Comparison of ENCODE assay signal across 8 cellular contexts in genomic region chr17:7916383-7916677, GRCh38. TPM values are rescaled to one million over a fixed set of nuclear protein-coding genes. Genes with fewer than 3 reads are reported as not detected.
DNase-seq lines count a peak whose midpoint lies in the region; ATAC-seq and TF ChIP-seq lines count a peak whose summit lies in the region.

No MANE protein-coding gene starts in this region.

- peaks cover 18 to 20% of the 10 kb centered on the region in 2 donors for H3K4me1 Mint-ChIP-seq in effector memory CD8-positive, alpha-beta T cell (ENCODE audit: low read depth in 2 of 2)

- peak overlapping the region; percentile 45; the same call in 1 of the 2 replicates for H3K9ac ChIP-seq in ES-I3 (ENCODE audit: low read depth, low read length)

- H3K9me3 ChIP-seq in ES-I3 (ENCODE audit: control insufficient read depth, insufficient read depth, low read length) (no peaks in the 10 kb centered on the region), MG63 (no peaks in the 10 kb centered on the region), osteoblast (ENCODE audit: low read depth, low read length) (no peaks in the 10 kb centered on the region)

- H3K36me3 ChIP-seq in ES-I3 (ENCODE audit: insufficient read depth, low read length) (no peaks in the 10 kb centered on the region), MG63 (peaks cover 7% of the 10 kb centered on the region), osteoblast (ENCODE audit: insufficient read depth, low read length) (peaks cover 23% of the 10 kb centered on the region)

- H3K4me1 ChIP-seq in ES-I3 (ENCODE audit: insufficient read depth, low read length) (0 out of 2 replicates have a peak, but pooled peaks cover 3% of the 10 kb centered on the region), osteoblast (ENCODE audit: insufficient read depth, low read length) (peaks cover 24% of the 10 kb centered on the region)

- peak overlapping the region; percentile 80 to 89 for H3K27ac Mint-ChIP-seq in effector memory CD8-positive, alpha-beta T cell

- H3K4me3 ChIP-seq in MG63: peak overlapping the region; percentile 54
- peak overlapping the region; percentile 79 for H3K4me3 ChIP-seq in osteoblast (ENCODE audit: insufficient read depth, low read length)

- H3K4me3 Mint-ChIP-seq in effector memory CD8-positive, alpha-beta T cell: peak overlapping the region; percentile 86 to 88

- H3K36me3 Mint-ChIP-seq in effector memory CD8-positive, alpha-beta T cell (ENCODE audit: insufficient read depth): peaks cover 4% of the 10 kb centered on the region

- no peaks in the 10 kb centered on the region for H3K27me3 Mint-ChIP-seq in effector memory CD8-positive, alpha-beta T cell

- no peaks in the 10 kb centered on the region for H3K27me3 ChIP-seq in MG63
- no peaks in the 10 kb centered on the region for H3K27me3 ChIP-seq in osteoblast (ENCODE audit: insufficient read depth, low read length)

- no peak for ATAC-seq in effector memory CD8-positive, alpha-beta T cell (replicated peaks)
- no peak for ATAC-seq in GM18519 (IDR thresholded peaks at IDR 0.05; ENCODE audit: low FRiP score, unreplicated experiment)

- TF ChIP-seq CTCF in osteoblast (IDR thresholded peaks at IDR 0.05; ENCODE audit: extremely low read depth, low read depth, low read length): no peak

- no peaks in the 10 kb centered on the region for H3K9me3 Mint-ChIP-seq in effector memory CD8-positive, alpha-beta T cell

- H2AFZ ChIP-seq in osteoblast (ENCODE audit: low read length): peak overlapping the region; percentile 49

- H3K4me2 ChIP-seq in osteoblast (ENCODE audit: insufficient read depth, low read length): peak overlapping the region; percentile 88

- no peaks in the 10 kb centered on the region for H3K79me2 ChIP-seq in osteoblast (ENCODE audit: insufficient read depth, low read length)

- DNase-seq in MG63: no peak
- DNase-seq in effector memory CD8-positive, alpha-beta T cell: no peak
- DNase-seq in osteoblast (ENCODE audit: insufficient read length, low spot score, missing footprints): no peak
- no peak for DNase-seq in activated CD4-positive, CD25-positive, alpha-beta regulatory T cell (lab: John Stamatoyannopoulos, UW)
- no peak for DNase-seq in AG08396 (ENCODE audit: low spot score)
- DNase-seq in RKO (ENCODE audit: low spot score): no peak

- H4K20me1 ChIP-seq in osteoblast (ENCODE audit: insufficient read depth, low read length): no peaks in the 10 kb centered on the region

- H3K27ac ChIP-seq in osteoblast (ENCODE audit: low read depth, low read length): peak overlapping the region; percentile 76

RNA-seq across cellular contexts. Expression of gene RNF227, which starts 0.2 kb away (rescaled TPM):
- total RNA-seq in MG63 (2014; rRNA removed; shearing (Covaris generic); ENCODE audit: low replicate concordance): 0.15 and 1.6 TPM in 2 replicates
- 2.4 and 3.6 TPM in 2 replicates for total RNA-seq in osteoblast

RNA-seq across cellular contexts. Expression of gene KCNAB3, which starts 13.3 kb away (rescaled TPM):
- not detected in 2 replicates for total RNA-seq in MG63 (2014; rRNA removed; shearing (Covaris generic); ENCODE audit: low replicate concordance)
- under 0.01 and 0.29 TPM in 2 replicates for total RNA-seq in osteoblast

RNA-seq across cellular contexts. Expression of gene TRAPPC1, which starts 15.4 kb away (rescaled TPM):
- 3.8 and 4.5 TPM in 2 replicates for total RNA-seq in MG63 (2014; rRNA removed; shearing (Covaris generic); ENCODE audit: low replicate concordance)
- total RNA-seq in osteoblast: 26.1 and 27.4 TPM in 2 replicates

RNA-seq across cellular contexts. Expression of gene CNTROB, which starts 15.7 kb away (rescaled TPM):
- 29.5 and 39.9 TPM in 2 replicates for total RNA-seq in MG63 (2014; rRNA removed; shearing (Covaris generic); ENCODE audit: low replicate concordance)
- total RNA-seq in osteoblast: 20.6 and 21.5 TPM in 2 replicates

RNA-seq across cellular contexts. Expression of gene CHD3, which starts 27.7 kb away (rescaled TPM):
- total RNA-seq in MG63 (2014; rRNA removed; shearing (Covaris generic); ENCODE audit: low replicate concordance): 49.6 and 51.1 TPM in 2 replicates
- total RNA-seq in osteoblast: 95.2 and 97.0 TPM in 2 replicates
